Comparison of ENCODE assay signal across 14 cellular contexts in genomic region chr5:172276214-172276613, GRCh38. TPM values are rescaled to one million over a fixed set of nuclear protein-coding genes. Genes with fewer than 3 reads are reported as not detected.
A peak's percentile ranks its signal among the peaks of the same experiment; 100 is the strongest.
DNase-seq lines count a peak whose midpoint lies in the region; ATAC-seq, FAIRE-seq and TF ChIP-seq lines count a peak whose summit lies in the region.
"Had no signal": no experiment of that assay in that cellular context is flagged by ENCODE, and none has a peak within 500 bp of the region (broad histone marks: within the 10 kb centered on the region; RNA-seq: fewer than 3 reads in every experiment).

No MANE protein-coding gene starts in this region.

- DNase-seq in HepG2 (ENCODE audit: low spot score) = peak; percentile 42
- DNase-seq in right lobe of liver = no peak
- no peak for DNase-seq in WTC11 (ENCODE audit: low spot score)
- DNase-seq in fibroblast of gingiva (ENCODE audit: low read depth) = peak; percentile 87
- DNase-seq in urothelium cell line (ENCODE audit: low spot score) = no peak
- no peak for DNase-seq in activated T-cell treated with anti-CD3 and anti-CD28 coated beads, Interleukin-2, amount 50 U/mL, for 1 hour
- no peak for DNase-seq in activated CD4-positive, alpha-beta T cell treated with anti-CD3 and anti-CD28 coated beads, Interleukin-2, amount 50 U/mL, for 48 hours
- DNase-seq: DMS153, NCI-H510A treated with DMSO at 0.1 percent for 48 hours, posterior cingulate gyrus, Right ventricle myocardium superior had no signal

- no TSS peak for BruUV-seq in HepG2 (replicated peaks; lab: Mats Ljungman, UMichigan)

- H4K20me1 ChIP-seq in HepG2 (ENCODE audit: insufficient read depth, low read length) = peaks cover 13% of the 10 kb centered on the region; the same call in 1 of the 2 replicates

- H3K4me1 Mint-ChIP-seq in WTC11 = peaks cover 48% of the 10 kb centered on the region

- H3K4me3 ChIP-seq in HepG2 (replicated peaks in 1 of 3; ENCODE audit: insufficient read depth in 1 of 3, low read depth in 2 of 3, low read length in 3 of 3) = no peak overlapping the region
- H3K4me3 ChIP-seq in right lobe of liver = no peak overlapping the region
- H3K4me3 ChIP-seq: lung had no signal

- no peak overlapping the region for H3K4me3 Mint-ChIP-seq in WTC11
- H3K4me3 Mint-ChIP-seq: brain had no signal

- H3K27me3 ChIP-seq in HepG2 (ENCODE audit: control insufficient read depth in 1 of 2, insufficient read depth in 2 of 2, low read length in 2 of 2) (no peaks in the 10 kb centered on the region), right lobe of liver (no peaks in the 10 kb centered on the region)

- TF ChIP-seq CTCF in HepG2 (CRISPR knock-in tag; IDR thresholded peaks at IDR 0.05) (no peak), right lobe of liver (IDR thresholded peaks at IDR 0.05) (no peak), WTC11 (IDR thresholded peaks at IDR 0.05) (no peak)

- no peak for TF ChIP-seq EP300 in HepG2 (IDR thresholded peaks at IDR 0.05; ENCODE audit: low read depth in 2 of 2, low read length in 2 of 2)
- no peak for TF ChIP-seq EP300 in HepG2 (CRISPR knock-in tag; IDR thresholded peaks at IDR 0.05; ENCODE audit: borderline replicate concordance)

- peak overlapping the region; percentile 44 for H3K27ac ChIP-seq in HepG2 (ENCODE audit: extremely low read length, insufficient read depth, low read length)
- no peak overlapping the region for H3K27ac ChIP-seq in right lobe of liver

- H3K9me3 Mint-ChIP-seq in WTC11 = peaks cover 5% of the 10 kb centered on the region; the same call in 1 of the 2 replicates

- H3K9me3 ChIP-seq in HepG2 (ENCODE audit: low read length) = no peaks in the 10 kb centered on the region
- H3K9me3 ChIP-seq in right lobe of liver = no peaks in the 10 kb centered on the region

- WGBS in HepG2 (ENCODE audit: low lambda C conversion rate) = 68% methylated on average over 3 of the region's 3 CpGs
- WGBS in right lobe of liver (ENCODE audit: insufficient coverage, low coverage, low lambda C conversion rate, missing lambda C conversion rate) = 80% methylated on average over 3 of the region's 3 CpGs

- in situ Hi-C loops in HepG2 (cut with HindIII; ENCODE audit: extremely low pct_ligation_motif_present, low pct_unique_long_range_greater_than_20kb) = no loop called here

- CTCF ChIA-PET in HepG2 (lab: Yijun Ruan, JAX; ENCODE audit: low intra/inter-chr PET ratio, low total read pairs) (no interaction called here), WTC11 (lab: Charles Lee) (no interaction called here)

- peak overlapping the region; percentile 11; the same call in 1 of the 2 replicates for H3K27ac Mint-ChIP-seq in WTC11

- peaks cover 87% of the 10 kb centered on the region for H3K79me2 ChIP-seq in HepG2 (ENCODE audit: insufficient read depth, low read length)

- H3K36me3 ChIP-seq in HepG2 (replicated peaks in 1 of 2; ENCODE audit: control insufficient read depth in 1 of 2, insufficient read depth in 2 of 2, low read length in 2 of 2) (peaks cover 0 to 3% of the 10 kb centered on the region in 2 experiments; a peak in 1 of 5 replicates), right lobe of liver (no peaks in the 10 kb centered on the region)

- H3K4me1 ChIP-seq in HepG2 (ENCODE audit: insufficient read depth, low read length) (peaks cover 56% of the 10 kb centered on the region), right lobe of liver (peaks cover 0 to 13% (median 0%) of the 10 kb centered on the region in 4 donors)

- POLR2A ChIA-PET in HepG2 (lab: Yijun Ruan, JAX) (interaction anchor here (0.9 to 1.4 kb wide), 4 partner anchors 9 to 269 kb away, joined by 3 to 6 read pairs (median 4); partner anchors contain the start of gene FBXW11), WTC11 (lab: Charles Lee) (interaction anchor here (0.6 kb wide), 1 partner anchor 186 kb away, joined by 4 read pairs; no protein-coding TSS in a partner anchor)

- intact Hi-C loops in HepG2 (cut with micrococcal nuclease; ENCODE audit: unreplicated experiment) = no loop called here
- intact Hi-C loops in right lobe of liver (cut with DNase I) = loop anchor here in 1 of 2 donors (10.0 kb wide), 1 partner anchor 171 kb away; no protein-coding TSS in a partner anchor

- TF ChIP-seq POLR2A in HepG2 (IDR thresholded peaks at IDR 0.05; ENCODE audit: insufficient read depth in 1 of 2, low read depth in 2 of 2, low read length in 2 of 2) (no peak), right lobe of liver (IDR thresholded peaks at IDR 0.05) (no peak)

- H2AFZ ChIP-seq in HepG2 (ENCODE audit: low read length) = no peak overlapping the region

- H3K27me3 Mint-ChIP-seq in WTC11 (ENCODE audit: low read depth) = no peaks in the 10 kb centered on the region
- H3K27me3 Mint-ChIP-seq: brain had no signal

- H3K9ac ChIP-seq in HepG2 (ENCODE audit: insufficient read depth, low read depth, low read length) = no peak overlapping the region

- TF ChIP-seq RAD21 in HepG2 (CRISPR knock-in tag; IDR thresholded peaks at IDR 0.05) = no peak

- peaks cover 7% of the 10 kb centered on the region for H3K36me3 Mint-ChIP-seq in WTC11

- FAIRE-seq in HepG2 (lab: Jason Lieb, UNC) (no peak), urothelium cell line (lab: Jason Lieb, UNC) (peak; percentile 20)

- ATAC-seq in HepG2 (peak; percentile 80), right lobe of liver (no peak), WTC11 (no peak), GM19035 (IDR thresholded peaks at IDR 0.05; ENCODE audit: unreplicated experiment) (no peak)

- H3K4me2 ChIP-seq in HepG2 (ENCODE audit: low read depth, low read length) = 0 out of 2 replicates have a peak overlapping the region, but pooled peaks have one; percentile 16

TF ChIP-seq in HepG2, 621 proteins besides CTCF, POLR2A, EP300 and RAD21 (continues in another document):
- TF ChIP-seq, protein P1, sequence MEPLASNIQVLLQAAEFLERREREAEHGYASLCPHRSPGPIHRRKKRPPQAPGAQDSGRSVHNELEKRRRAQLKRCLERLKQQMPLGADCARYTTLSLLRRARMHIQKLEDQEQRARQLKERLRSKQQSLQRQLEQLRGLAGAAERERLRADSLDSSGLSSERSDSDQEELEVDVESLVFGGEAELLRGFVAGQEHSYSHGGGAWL (CRISPR knock-in tag; IDR thresholded peaks at IDR 0.05) = no peak
- TF ChIP-seq, protein P2, sequence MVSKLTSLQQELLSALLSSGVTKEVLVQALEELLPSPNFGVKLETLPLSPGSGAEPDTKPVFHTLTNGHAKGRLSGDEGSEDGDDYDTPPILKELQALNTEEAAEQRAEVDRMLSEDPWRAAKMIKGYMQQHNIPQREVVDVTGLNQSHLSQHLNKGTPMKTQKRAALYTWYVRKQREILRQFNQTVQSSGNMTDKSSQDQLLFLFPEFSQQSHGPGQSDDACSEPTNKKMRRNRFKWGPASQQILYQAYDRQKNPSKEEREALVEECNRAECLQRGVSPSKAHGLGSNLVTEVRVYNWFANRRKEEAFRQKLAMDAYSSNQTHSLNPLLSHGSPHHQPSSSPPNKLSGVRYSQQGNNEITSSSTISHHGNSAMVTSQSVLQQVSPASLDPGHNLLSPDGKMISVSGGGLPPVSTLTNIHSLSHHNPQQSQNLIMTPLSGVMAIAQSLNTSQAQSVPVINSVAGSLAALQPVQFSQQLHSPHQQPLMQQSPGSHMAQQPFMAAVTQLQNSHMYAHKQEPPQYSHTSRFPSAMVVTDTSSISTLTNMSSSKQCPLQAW (CRISPR knock-in tag; IDR thresholded peaks at IDR 0.05) = 0 out of 2 replicates have a peak, but pooled peaks have one; percentile 21

TF ChIP-seq in WTC11, 78 proteins besides CTCF, POLR2A, EP300 and RAD21 (continues in another document):
- TF ChIP-seq KAT7 (CRISPR knock-in tag; IDR thresholded peaks at IDR 0.05; ENCODE audit: borderline replicate concordance) = no peak
- TF ChIP-seq, protein P3, sequence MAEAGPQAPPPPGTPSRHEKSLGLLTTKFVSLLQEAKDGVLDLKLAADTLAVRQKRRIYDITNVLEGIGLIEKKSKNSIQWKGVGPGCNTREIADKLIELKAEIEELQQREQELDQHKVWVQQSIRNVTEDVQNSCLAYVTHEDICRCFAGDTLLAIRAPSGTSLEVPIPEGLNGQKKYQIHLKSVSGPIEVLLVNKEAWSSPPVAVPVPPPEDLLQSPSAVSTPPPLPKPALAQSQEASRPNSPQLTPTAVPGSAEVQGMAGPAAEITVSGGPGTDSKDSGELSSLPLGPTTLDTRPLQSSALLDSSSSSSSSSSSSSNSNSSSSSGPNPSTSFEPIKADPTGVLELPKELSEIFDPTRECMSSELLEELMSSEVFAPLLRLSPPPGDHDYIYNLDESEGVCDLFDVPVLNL (CRISPR knock-in tag; IDR thresholded peaks at IDR 0.05; ENCODE audit: borderline replicate concordance, low read depth) = no peak

RNA-seq across cellular contexts. Expression of gene UBTD2, which starts 7.3 kb away (rescaled TPM):
- total RNA-seq in HepG2 (2016; rRNA removed; fragmentation: Illumina TruSeq; extraction: Trizol) (24.1 and 32.9 TPM in 2 replicates), right lobe of liver (10 to 100 TPM in 1 of 6 experiments, 1 to 10 TPM in 5; 6.7 to 11.7 (median 9.2) TPM), WTC11 (2021) (22.7 to 26.2 TPM (median 25.9 TPM) in 3 replicates)
- 9.7 and 11.2 TPM in 2 replicates for total RNA-seq in HepG2 (2016; cell fraction: cytosol; rRNA removed; fragmentation: Illumina TruSeq; extraction: Trizol; ENCODE audit: low read depth)
- total RNA-seq in HepG2 (2016; cell fraction: insoluble cytoplasmic fraction; rRNA removed; fragmentation: Illumina TruSeq; extraction: Trizol) = 24.7 and 30.9 TPM in 2 replicates
- total RNA-seq in HepG2 (2016; cell fraction: membrane; rRNA removed; fragmentation: Illumina TruSeq; extraction: Trizol) = 41.5 and 46.2 TPM in 2 replicates
- total RNA-seq in HepG2 (2016; cell fraction: nucleus; rRNA removed; fragmentation: Illumina TruSeq; extraction: Trizol) = 14.0 and 15.3 TPM in 2 replicates
- polyA plus RNA-seq in HepG2 (2011; rRNA removed) = 13.6 and 15.2 TPM in 2 replicates
- polyA plus RNA-seq in HepG2 (2011; cell fraction: cytosol; rRNA removed) = 8.1 and 12.6 TPM in 2 replicates
- polyA plus RNA-seq in HepG2 (2011; cell fraction: nucleus; rRNA removed) = 4.2 and 5.7 TPM in 2 replicates
- polyA plus RNA-seq in HepG2 (2012) = 15.3 and 22.4 TPM in 2 replicates
- polyA plus RNA-seq in HepG2 (2016; cell fraction: cytosol; fragmentation: Illumina TruSeq; extraction: Trizol; ENCODE audit: low read depth) = 13.7 and 15.1 TPM in 2 replicates
- polyA plus RNA-seq in HepG2 (2016; cell fraction: insoluble cytoplasmic fraction; fragmentation: Illumina TruSeq; extraction: Trizol; ENCODE audit: low read depth) = 36.9 and 39.9 TPM in 2 replicates
- polyA plus RNA-seq in HepG2 (2016; cell fraction: membrane; fragmentation: Illumina TruSeq; extraction: Trizol; ENCODE audit: low read depth) = 40.2 and 41.2 TPM in 2 replicates
- 20.7 and 21.5 TPM in 2 replicates for polyA plus RNA-seq in HepG2 (2016; cell fraction: nucleus; fragmentation: Illumina TruSeq; extraction: Trizol; ENCODE audit: insufficient read depth, low read depth)
- polyA minus RNA-seq in HepG2 (2011; rRNA and poly(A)+ RNA removed; ENCODE audit: low replicate concordance) = 7.6 and 8.4 TPM in 2 replicates
- 14.6 and 18.6 TPM in 2 replicates for polyA minus RNA-seq in HepG2 (2011; cell fraction: cytosol; rRNA and poly(A)+ RNA removed)
- polyA minus RNA-seq in HepG2 (2011; cell fraction: nucleus; rRNA and poly(A)+ RNA removed) = 12.5 and 14.8 TPM in 2 replicates

Comparison
In these comparisons a context has a peak if more than half of its experiments do, and no peak if none do; other contexts are left out.
1. DNase-seq: peak in HepG2 (single experiment) and fibroblast of gingiva (single experiment); none in right lobe of liver (0 of 3), WTC11 (single experiment), urothelium cell line (single experiment), activated T-cell treated with anti-CD3 and anti-CD28 coated beads, Interleukin-2, amount 50 U/mL, for 1 hour (single experiment) and activated CD4-positive, alpha-beta T cell treated with anti-CD3 and anti-CD28 coated beads, Interleukin-2, amount 50 U/mL, for 48 hours (0 of 2).
2. Of the 50 proteins assayed by ChIP-seq in both HepG2 and WTC11: peak only in HepG2: FOXK1 and FOXP4; only in WTC11: none; in both: none; in neither: 46; mixed calls (peak in some experiments, not most) for 2.